Comparison of ENCODE assay signal across 8 cellular contexts in genomic region chr2:191811807-191812602, GRCh38. TPM values are rescaled to one million over a fixed set of nuclear protein-coding genes. Genes with fewer than 3 reads are reported as not detected.
DNase-seq lines count a peak whose midpoint lies in the region; ATAC-seq, FAIRE-seq and TF ChIP-seq lines count a peak whose summit lies in the region.

No MANE protein-coding gene starts in this region.

- H3K9me2 ChIP-seq in PC-9 (ENCODE audit: insufficient read depth), result no peaks in the 10 kb centered on the region

- H3K36me3 ChIP-seq in PC-9 (ENCODE audit: low read depth), result no peaks in the 10 kb centered on the region

- H3K27ac ChIP-seq in PC-9, result no peak overlapping the region
- H3K27ac ChIP-seq in right cardiac atrium (ENCODE audit: low read length), result no peak overlapping the region

- no peaks in the 10 kb centered on the region for H4K20me1 ChIP-seq in PC-9 (ENCODE audit: insufficient read depth)

- 39% methylated on average over 9 of the region's 9 CpGs for whole genome bisulfite sequencing in right cardiac atrium

- FAIRE-seq in HTR-8/SVneo (lab: Jason Lieb, UNC), result peak; percentile 72

- H2AFZ ChIP-seq in PC-9, result no peak overlapping the region

- no TSS peak for BruUV-seq in PC-9 (replicated peaks; lab: Mats Ljungman, UMichigan)

- POLR2A ChIA-PET in PC-9 (lab: Charles Lee; ENCODE audit: unreplicated experiment), result interaction anchor here (0.7 kb wide), 2 partner anchors 245 to 267 kb away, joined by 3 read pairs; no protein-coding TSS in a partner anchor

- H3K79me2 ChIP-seq in PC-9 (ENCODE audit: low read depth), result no peaks in the 10 kb centered on the region

- H3K27me3 ChIP-seq in PC-9 (ENCODE audit: insufficient read depth, low read depth) (no peaks in the 10 kb centered on the region), right cardiac atrium (ENCODE audit: control insufficient read depth, insufficient read depth) (no peaks in the 10 kb centered on the region)

- H3K4me2 ChIP-seq in PC-9, result no peak overlapping the region

- CTCF ChIA-PET in PC-9 (lab: Charles Lee), result interaction anchor here (0.6 to 3.7 kb wide), 3 partner anchors 95 to 351 kb away, joined by 3 to 37 read pairs (median 4); no protein-coding TSS in a partner anchor

- DNase-seq in ELR (ENCODE audit: low read depth) (peak; percentile 71), HTR-8/SVneo (ENCODE audit: insufficient read length, low spot score) (peak; percentile 59), PC-9 (peak; percentile 39 to 43), anterior cingulate cortex (lab: John Stamatoyannopoulos, UW) (peak in 54 of 58 donors; percentile 20 to 83 (median 57)), right cardiac atrium (peak; percentile 35 to 77 (median 68)), sciatic nerve (ENCODE audit: low spot score) (peak; percentile 72)
- DNase-seq in central memory CD4-positive, alpha-beta T cell, result no peak

- intact Hi-C loops in PC-9 (cut with micrococcal nuclease; ENCODE audit: unreplicated experiment), result loop anchor here (1.0 to 5.0 kb wide), 2 partner anchors 350 to 475 kb away; no protein-coding TSS in a partner anchor
- intact Hi-C loops in right cardiac atrium (cut with DNase I), result loop anchor here (1.0 to 5.0 kb wide), 3 partner anchors 350 to 351 kb away; no protein-coding TSS in a partner anchor
- intact Hi-C loops in sciatic nerve (cut with DNase I), result loop anchor here (10.0 kb wide), 1 partner anchor 353 kb away; no protein-coding TSS in a partner anchor

- peak; percentile 80 for TF ChIP-seq CTCF in PC-9 (conservative IDR thresholded peaks at IDR 0.05)

- H3K4me3 ChIP-seq in PC-9 (no peak overlapping the region), right cardiac atrium (ENCODE audit: low read length) (peak overlapping the region; percentile 46)

- H3K4me1 ChIP-seq in PC-9 (replicated peaks; ENCODE audit: insufficient read depth), result no peaks in the 10 kb centered on the region
- no peaks in the 10 kb centered on the region for H3K4me1 ChIP-seq in right cardiac atrium (ENCODE audit: control insufficient read depth, insufficient read depth, low read length)

- ATAC-seq in GM21447 (IDR thresholded peaks at IDR 0.05; ENCODE audit: unreplicated experiment) (peak; percentile 85), right cardiac atrium (peak; percentile 82 to 88), sciatic nerve (peak; percentile 93)

- no peaks in the 10 kb centered on the region for H3F3A ChIP-seq in PC-9 (ENCODE audit: insufficient read depth, low read depth)

- no peaks in the 10 kb centered on the region for H3K9me3 ChIP-seq in PC-9 (ENCODE audit: insufficient read depth, low read depth)
- no peaks in the 10 kb centered on the region for H3K9me3 ChIP-seq in right cardiac atrium (ENCODE audit: control insufficient read depth, low read length)

RNA-seq across cellular contexts. Expression of gene CAVIN2, which starts 34.9 kb away (rescaled TPM):
- total RNA-seq in PC-9 (2021) (2.3 and 2.5 TPM in 2 replicates), right cardiac atrium (100 to 1,000 TPM in 3 of 4 donors, 10 to 100 TPM in 1; 97.9 to 128 (median 119) TPM), sciatic nerve (71.1 TPM)
- polyA plus RNA-seq in right cardiac atrium, result 76.0 TPM

Comparison
In these comparisons a context has a peak if more than half of its experiments do, and no peak if none do; other contexts are left out.
1. RNA of gene CAVIN2, which starts 34.9 kb away (total RNA-seq): 97.9 to 128 TPM in right cardiac atrium and 71.1 TPM in sciatic nerve (single experiment); 2.3 to 2.5 TPM in PC-9; every median in the first group is over 10 times any median in the second.
2. Peak in every context shown above with its lines, with median percentiles within 50 percentile points of each other: ATAC-seq.